In the genomic region with DNA sequence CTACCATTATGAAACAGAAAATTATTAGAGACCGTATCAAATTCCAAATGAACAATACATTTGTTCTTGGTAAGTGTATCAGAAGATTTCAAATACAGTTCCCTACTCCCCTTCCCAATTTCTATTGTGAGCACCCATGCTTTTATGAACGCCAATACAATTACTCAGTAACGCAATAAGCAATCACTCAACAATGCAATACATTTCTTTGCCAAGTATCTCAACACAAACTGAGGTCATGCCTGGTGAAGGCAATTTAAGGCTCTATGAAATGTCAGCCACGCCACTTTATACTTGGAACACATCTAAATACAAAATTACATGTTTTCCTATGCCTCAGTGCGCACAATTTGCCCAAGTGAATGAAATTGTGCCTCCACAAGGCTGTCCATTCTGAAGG, we compare ENCODE assay signal across 1 cellular context.
TF ChIP-seq lines count a peak whose summit lies in the region.

No MANE protein-coding gene starts in this region.

TF ChIP-seq in A549, 52 proteins besides CTCF, POLR2A, EP300 and RAD21 (continued from another document):
- TF ChIP-seq, protein P1, sequence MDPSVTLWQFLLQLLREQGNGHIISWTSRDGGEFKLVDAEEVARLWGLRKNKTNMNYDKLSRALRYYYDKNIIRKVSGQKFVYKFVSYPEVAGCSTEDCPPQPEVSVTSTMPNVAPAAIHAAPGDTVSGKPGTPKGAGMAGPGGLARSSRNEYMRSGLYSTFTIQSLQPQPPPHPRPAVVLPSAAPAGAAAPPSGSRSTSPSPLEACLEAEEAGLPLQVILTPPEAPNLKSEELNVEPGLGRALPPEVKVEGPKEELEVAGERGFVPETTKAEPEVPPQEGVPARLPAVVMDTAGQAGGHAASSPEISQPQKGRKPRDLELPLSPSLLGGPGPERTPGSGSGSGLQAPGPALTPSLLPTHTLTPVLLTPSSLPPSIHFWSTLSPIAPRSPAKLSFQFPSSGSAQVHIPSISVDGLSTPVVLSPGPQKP (IDR thresholded peaks at IDR 0.05; ENCODE audit: low read depth, low read length) = no peak
- TF ChIP-seq NR3C1 (IDR thresholded peaks at IDR 0.05) (no peak), GATA3 (IDR thresholded peaks at IDR 0.05; ENCODE audit: borderline replicate concordance) (no peak), TP53 (CRISPR knock-in tag; IDR thresholded peaks at IDR 0.05) (no peak), ESRRA (IDR thresholded peaks at IDR 0.05; ENCODE audit: borderline replicate concordance, low read length) (no peak)
TF ChIP-seq in A549: peak in this region for 0.
